2 cellular contexts compared by ENCODE assay signal in the genomic region with DNA sequence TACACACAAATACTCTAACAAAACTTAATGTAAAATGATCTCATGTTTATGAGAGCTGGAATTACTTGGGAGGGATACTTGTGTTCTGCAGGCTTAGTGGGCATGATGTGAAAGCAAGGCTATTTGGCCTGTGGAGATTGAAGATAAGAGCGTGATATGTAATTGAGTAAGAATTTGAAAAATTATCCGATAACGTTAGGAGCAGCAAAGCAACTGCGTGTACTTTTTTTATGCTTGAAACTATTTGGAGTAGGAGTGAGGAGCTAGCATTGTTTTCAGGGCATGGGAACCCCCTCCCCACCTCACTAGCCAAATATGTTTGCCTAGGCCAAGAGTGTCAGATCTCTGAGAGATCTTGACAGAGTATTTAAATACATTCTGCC. TPM values are rescaled to one million over a fixed set of nuclear protein-coding genes. Genes with fewer than 3 reads are reported as not detected.
"Had no signal": no experiment of that assay in that cellular context is flagged by ENCODE, and none has a peak within 500 bp of the region (broad histone marks: within the 10 kb centered on the region; RNA-seq: fewer than 3 reads in every experiment).

No MANE protein-coding gene starts in this region.

RNA-seq across cellular contexts. Expression of gene FAM72B, which starts 17.5 kb away (rescaled TPM):
- total RNA-seq: bronchial epithelial cell; naive thymus-derived CD8-positive, alpha-beta T cell had no signal
- polyA plus RNA-seq: naive thymus-derived CD8-positive, alpha-beta T cell had no signal
